21 cellular contexts compared by ENCODE assay signal in the genomic region with DNA sequence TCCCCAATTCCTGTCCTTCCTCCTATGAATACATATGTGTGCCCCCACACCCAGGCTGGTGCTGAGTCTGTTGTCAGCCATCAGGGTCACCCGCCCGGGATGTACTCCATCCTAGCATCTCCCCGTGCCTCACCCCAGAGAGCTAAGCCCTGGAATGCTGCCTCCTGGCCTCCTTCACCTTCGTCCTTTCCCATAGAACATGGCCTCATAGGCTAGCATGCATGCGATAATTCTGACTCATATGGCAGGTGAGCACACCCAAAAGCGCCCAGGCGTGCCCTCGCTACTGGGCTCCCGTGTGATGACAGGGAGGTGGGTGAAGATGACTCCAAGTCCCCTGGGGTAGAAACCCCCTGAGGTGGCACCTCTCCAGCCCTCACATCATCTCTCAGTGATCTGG. TPM values are rescaled to one million over a fixed set of nuclear protein-coding genes. Genes with fewer than 3 reads are reported as not detected.
"Had no signal": no experiment of that assay in that cellular context is flagged by ENCODE, and none has a peak within 500 bp of the region (broad histone marks: within the 10 kb centered on the region; RNA-seq: fewer than 3 reads in every experiment).

No MANE protein-coding gene starts in this region.

- H3K36me3 Mint-ChIP-seq: stimulated activated memory B cell treated with anti-CD40 and anti-IgM and Interleukin-4, amounts not matched to agents 10 μg/mL and 1 μg/mL and 100 μg/mL, for 72 hours had no signal

- H3K4me3 ChIP-seq: body of pancreas, gastrocnemius medialis, sigmoid colon, spleen, thyroid gland, uterus had no signal

- H3K9me3 ChIP-seq: body of pancreas, gastrocnemius medialis, sigmoid colon, spleen, thyroid gland, uterus had no signal

- H3K4me1 ChIP-seq: uterus had no signal

- H3K4me1 Mint-ChIP-seq: activated CD4-positive, alpha-beta T cell treated with anti-CD3 and anti-CD28 coated beads, Interleukin-2, amount 10 ng/mL, durations not matched to agents 24 days and 14 days had no signal

- H3K9me3 Mint-ChIP-seq: activated CD4-positive, alpha-beta T cell treated with anti-CD3 and anti-CD28 coated beads, Interleukin-2, amount 10 ng/mL, durations not matched to agents 24 days and 14 days; activated CD8-positive, alpha-beta T cell treated with anti-CD3 and anti-CD28 coated beads for 36 hours; activated naive CD4-positive, alpha-beta T cell treated with anti-CD3 and anti-CD28 coated beads for 36 hours; activated T-cell treated with anti-CD3 and anti-CD28 coated beads, Interleukin-2, amount 50 U/mL, for 4 hours; memory B cell; nephron; stimulated activated memory B cell treated with anti-CD40 and anti-IgM and Interleukin-4, amounts not matched to agents 10 μg/mL and 1 μg/mL and 100 μg/mL, for 72 hours had no signal

- DNase-seq: activated CD8-positive, alpha-beta memory T cell treated with anti-CD3 and anti-CD28 coated beads, Interleukin-2, amount 50 U/mL, for 4 hours; activated CD8-positive, alpha-beta T cell treated with anti-CD3 and anti-CD28 coated beads for 36 hours; activated naive CD4-positive, alpha-beta T cell treated with anti-CD3 and anti-CD28 coated beads for 36 hours; activated T-cell treated with anti-CD3 and anti-CD28 coated beads, Interleukin-2, amount 50 U/mL, for 4 hours; body of pancreas; gastrocnemius medialis; head of caudate nucleus; left ventricle myocardium superior; nucleus accumbens; sigmoid colon; spleen; stimulated activated CD4-positive, alpha-beta T cell treated with anti-CD3 and anti-CD28 coated beads, Interleukin-4, amount 100 ng/mL, for 4 hours; T-helper 1 cell; T-helper 9 cell; thyroid gland; uterus had no signal

- H3K4me3 Mint-ChIP-seq: activated CD4-positive, alpha-beta T cell treated with anti-CD3 and anti-CD28 coated beads, Interleukin-2, amount 10 ng/mL, durations not matched to agents 24 days and 14 days; activated CD8-positive, alpha-beta T cell treated with anti-CD3 and anti-CD28 coated beads for 36 hours; activated naive CD4-positive, alpha-beta T cell treated with anti-CD3 and anti-CD28 coated beads for 36 hours; activated T-cell treated with anti-CD3 and anti-CD28 coated beads, Interleukin-2, amount 50 U/mL, for 4 hours; memory B cell; nephron; stimulated activated memory B cell treated with anti-CD40 and anti-IgM and Interleukin-4, amounts not matched to agents 10 μg/mL and 1 μg/mL and 100 μg/mL, for 72 hours had no signal

- H3K27me3 ChIP-seq: body of pancreas, thyroid gland, uterus had no signal

- H3K36me3 ChIP-seq: uterus had no signal

- H3K27ac ChIP-seq: body of pancreas, gastrocnemius medialis, sigmoid colon, spleen, thyroid gland, uterus had no signal

- H3K27ac Mint-ChIP-seq: activated CD4-positive, alpha-beta T cell treated with anti-CD3 and anti-CD28 coated beads, Interleukin-2, amount 10 ng/mL, durations not matched to agents 24 days and 14 days; activated CD8-positive, alpha-beta T cell treated with anti-CD3 and anti-CD28 coated beads for 36 hours; activated naive CD4-positive, alpha-beta T cell treated with anti-CD3 and anti-CD28 coated beads for 36 hours; memory B cell; nephron; stimulated activated memory B cell treated with anti-CD40 and anti-IgM and Interleukin-4, amounts not matched to agents 10 μg/mL and 1 μg/mL and 100 μg/mL, for 72 hours had no signal

RNA-seq across cellular contexts. Expression of gene EMX1, which starts 22.9 kb away (rescaled TPM):
- total RNA-seq: activated CD4-positive, alpha-beta T cell treated with anti-CD3 and anti-CD28 coated beads, Interleukin-2, amount 10 ng/mL, durations not matched to agents 24 days and 14 days; activated CD8-positive, alpha-beta T cell treated with anti-CD3 and anti-CD28 coated beads for 36 hours; activated naive CD4-positive, alpha-beta T cell treated with anti-CD3 and anti-CD28 coated beads for 36 hours; dermis microvascular lymphatic vessel endothelial cell; gastrocnemius medialis; left ventricle myocardium superior; sigmoid colon; spleen had no signal
- polyA plus RNA-seq: spleen had no signal
